Comparison of ENCODE assay signal across 8 cellular contexts in genomic region chr19:36215276-36216171, GRCh38. TPM values are rescaled to one million over a fixed set of nuclear protein-coding genes. Genes with fewer than 3 reads are reported as not detected.
DNase-seq lines count a peak whose midpoint lies in the region; ATAC-seq and TF ChIP-seq lines count a peak whose summit lies in the region.

No MANE protein-coding gene starts in this region.

- H3K27ac Mint-ChIP-seq in progenitor cell of endocrine pancreas, result no peak overlapping the region

- no peak for TF ChIP-seq CTCF in brain microvascular endothelial cell (IDR thresholded peaks at IDR 0.05; ENCODE audit: low read depth, low read length, missing control alignments)
- no peak for TF ChIP-seq CTCF in right lobe of liver (IDR thresholded peaks at IDR 0.05)
- TF ChIP-seq CTCF in transverse colon (IDR thresholded peaks at IDR 0.05), result no peak
- no peak for TF ChIP-seq CTCF in progenitor cell of endocrine pancreas (IDR thresholded peaks at IDR 0.05; ENCODE audit: unreplicated experiment)

- peaks cover 4% of the 10 kb centered on the region for H3K36me3 ChIP-seq in brain microvascular endothelial cell (replicated peaks)
- peaks cover 0 to 9% (median 0%) of the 10 kb centered on the region in 4 donors for H3K36me3 ChIP-seq in right lobe of liver
- peaks cover 0 to 13% (median 3%) of the 10 kb centered on the region in 4 donors for H3K36me3 ChIP-seq in transverse colon

- H3K4me3 Mint-ChIP-seq in progenitor cell of endocrine pancreas (ENCODE audit: low read depth), result no peak overlapping the region

- WGBS in right lobe of liver (ENCODE audit: insufficient coverage, low coverage, low lambda C conversion rate, missing lambda C conversion rate), result 2% methylated on average over 27 of the region's 27 CpGs
- WGBS in transverse colon (ENCODE audit: low coverage in 1 of 2), 2 donors, result 2 to 6% methylated on average over 20 to 27 of the region's 27 CpGs

- ATAC-seq in GM18511 (IDR thresholded peaks at IDR 0.05; ENCODE audit: unreplicated experiment) (peak; percentile 23), right lobe of liver (no peak)

- intact Hi-C loops in right lobe of liver (cut with DNase I) (no loop called here), transverse colon (cut with DNase I; ENCODE audit: low total_unique reads) (no loop called here)

- H3K4me1 ChIP-seq in right lobe of liver (peaks cover 0 to 5% (median 2%) of the 10 kb centered on the region in 4 donors), transverse colon (peaks cover 4 to 17% (median 10%) of the 10 kb centered on the region in 4 donors)

- H3K27me3 ChIP-seq in brain microvascular endothelial cell (replicated peaks) (no peaks in the 10 kb centered on the region), right lobe of liver (no peaks in the 10 kb centered on the region), transverse colon (no peaks in the 10 kb centered on the region)

- H3K4me1 Mint-ChIP-seq in progenitor cell of endocrine pancreas (ENCODE audit: low read depth), result peaks cover 17% of the 10 kb centered on the region

- H3K9me3 Mint-ChIP-seq in progenitor cell of endocrine pancreas (ENCODE audit: low read depth), result no peaks in the 10 kb centered on the region

- DNase-seq in ACHN (peak; percentile 16), NCI-H345 (lab: John Stamatoyannopoulos, UW) (peak; percentile 9), brain microvascular endothelial cell (peak; percentile 50), right lobe of liver (no peak), transverse colon (peak; percentile 9), ureter (ENCODE audit: low spot score) (no peak), progenitor cell of endocrine pancreas (ENCODE audit: low spot score, unreplicated experiment) (no peak)

- peak overlapping the region; percentile 92 for H3K27ac ChIP-seq in brain microvascular endothelial cell
- peak overlapping the region; percentile 90 to 94 (median 94) for H3K27ac ChIP-seq in right lobe of liver
- H3K27ac ChIP-seq in transverse colon, result peak overlapping the region; percentile 90 to 93 (median 92)

- in situ Hi-C loops in ACHN (cut with HindIII; ENCODE audit: low pct_ligation_motif_present, low pct_unique_long_range_greater_than_20kb, low sequenced_read_pairs) (no loop called here), brain microvascular endothelial cell (cut with HindIII; ENCODE audit: low pct_ligation_motif_present, low sequenced_read_pairs) (no loop called here), transverse colon (cut with MboI; ENCODE audit: low pct_ligation_motif_present in 1 of 4, low pct_unique_long_range_greater_than_20kb in 1 of 4, low sequenced_read_pairs in 3 of 4) (loop anchor here in 1 of 4 donors (25.0 kb wide), 1 partner anchor 272 kb away; the partner anchor contains the start of gene ZNF566)

- TF ChIP-seq EP300 in transverse colon (IDR thresholded peaks at IDR 0.05; ENCODE audit: low read depth), result no peak

- H3K4me3 ChIP-seq in brain microvascular endothelial cell (ENCODE audit: low read depth, low read length), result peak overlapping the region; percentile 97
- peak overlapping the region; percentile 69 to 83 (median 81) for H3K4me3 ChIP-seq in right lobe of liver
- peak overlapping the region; percentile 65 to 87 (median 75) for H3K4me3 ChIP-seq in transverse colon

- TF ChIP-seq POLR2A in right lobe of liver (IDR thresholded peaks at IDR 0.05) (peak; percentile 40), transverse colon (IDR thresholded peaks at IDR 0.05) (no peak)

- H3K27me3 Mint-ChIP-seq in progenitor cell of endocrine pancreas, result no peaks in the 10 kb centered on the region

- no peaks in the 10 kb centered on the region for H3K9me3 ChIP-seq in right lobe of liver
- H3K9me3 ChIP-seq in transverse colon, result no peaks in the 10 kb centered on the region

- H3K36me3 Mint-ChIP-seq in progenitor cell of endocrine pancreas (ENCODE audit: insufficient read depth), result peaks cover 16% of the 10 kb centered on the region

RNA-seq across cellular contexts. Expression of gene ZNF146, which starts 0.6 kb away (rescaled TPM):
- total RNA-seq in right lobe of liver (10 to 100 TPM; 16.2 to 33.0 (median 27.0) TPM), transverse colon (100 to 1,000 TPM in 1 of 4 donors, 10 to 100 TPM in 3; 10.8 to 105 (median 52.2) TPM), ureter (70.3 TPM), progenitor cell of endocrine pancreas (99.0 and 101 TPM in 2 replicates)

RNA-seq across cellular contexts. Expression of gene ZNF565, which starts 1.1 kb away (rescaled TPM):
- total RNA-seq in right lobe of liver (1 to 10 TPM in 5 of 6 experiments, under 1 TPM in 1; 0.37 to 3.6 (median 2.2) TPM), transverse colon (1 to 10 TPM in 2 of 4 donors, under 1 TPM in 1, not detected in 1; 1.00 to 4.1 (median 4.0) TPM), ureter (7.5 TPM), progenitor cell of endocrine pancreas (8.2 and 9.0 TPM in 2 replicates)

Comparison
In these comparisons a context has a peak if more than half of its experiments do, and no peak if none do; other contexts are left out.
1. DNase-seq: peak in ACHN (single experiment), NCI-H345 (single experiment), brain microvascular endothelial cell (single experiment) and transverse colon (single experiment); none in right lobe of liver (0 of 3), ureter (single experiment) and progenitor cell of endocrine pancreas (single experiment).
2. Peak in every context shown above with its lines, with median percentiles within 50 percentile points of each other: H3K27ac ChIP-seq and H3K4me3 ChIP-seq.